8 cellular contexts compared by ENCODE assay signal in the genomic region with DNA sequence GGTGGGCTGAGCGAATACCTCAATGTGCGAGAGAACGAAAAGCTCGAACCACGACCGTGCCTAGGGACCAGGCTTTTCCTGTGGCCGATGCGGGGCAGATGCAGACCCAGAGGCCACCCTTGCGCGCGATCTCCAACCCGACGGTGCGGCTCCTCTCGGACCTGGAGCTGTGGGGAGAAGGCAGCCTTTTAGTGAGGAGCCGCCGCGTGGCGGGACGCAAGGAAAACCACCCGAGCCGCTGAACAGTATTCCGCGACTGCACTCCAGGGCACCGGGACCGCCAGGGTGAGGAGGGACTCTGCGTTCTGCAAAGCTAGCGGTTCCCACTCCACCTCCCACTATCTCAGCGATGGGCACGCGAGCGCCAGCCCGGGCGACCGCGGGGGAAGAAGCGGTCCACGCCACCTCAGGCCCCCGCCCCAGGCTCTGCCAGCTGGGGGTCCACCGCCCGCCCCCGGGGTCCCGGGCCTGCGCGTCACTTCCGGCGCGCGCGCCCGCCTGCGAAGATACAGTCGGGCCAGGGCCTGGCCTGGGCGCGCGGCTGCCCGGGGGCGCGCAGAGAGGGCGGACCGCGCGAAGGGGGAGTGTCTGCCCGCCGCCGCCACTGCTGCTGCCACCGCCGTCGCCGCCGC.
A peak's percentile ranks its signal among the peaks of the same experiment; 100 is the strongest.
DNase-seq lines count a peak whose midpoint lies in the region; ATAC-seq, FAIRE-seq and TF ChIP-seq lines count a peak whose summit lies in the region.

No MANE protein-coding gene starts in this region.

- no peaks in the 10 kb centered on the region; the same call in 1 of the 2 replicates for H3F3A ChIP-seq in Loucy (ENCODE audit: low read depth)
- peaks cover 7% of the 10 kb centered on the region for H3F3A ChIP-seq in SK-N-SH (replicated peaks; ENCODE audit: insufficient read depth)

- FAIRE-seq in H54 (lab: Jason Lieb, UNC), result no peak
- FAIRE-seq in pancreas (lab: Jason Lieb, UNC), result no peak

- H3K4me2 ChIP-seq in Loucy (ENCODE audit: low read depth, low read length, poor library complexity, severe bottlenecking) (peak overlapping the region; percentile 73), SK-N-SH (peak overlapping the region; percentile 79)

- peak overlapping the region; percentile 14 to 81 for H3K27ac Mint-ChIP-seq in activated naive CD4-positive, alpha-beta T cell treated with anti-CD3 and anti-CD28 coated beads, Interleukin-2, amount 50 U/mL, for 72 hours

- TF ChIP-seq CTCF in Loucy (conservative IDR thresholded peaks at IDR 0.05; ENCODE audit: low read length) (no peak), SK-N-SH (IDR thresholded peaks at IDR 0.05) (no peak; the same call in 1 of the 2 replicates), pancreas (IDR thresholded peaks at IDR 0.05) (no peak), tibial artery (IDR thresholded peaks at IDR 0.05) (no peak)

- CTCF ChIA-PET in SK-N-SH (lab: Yijun Ruan, JAX), result interaction anchor here (0.7 to 1.6 kb wide), 4 partner anchors 13 to 117 kb away, joined by 3 to 4 read pairs (median 4); no protein-coding TSS in a partner anchor

- H3K79me2 ChIP-seq in Loucy (ENCODE audit: insufficient read depth, low read length), result peaks cover 41% of the 10 kb centered on the region
- peaks cover 49% of the 10 kb centered on the region for H3K79me2 ChIP-seq in SK-N-SH (ENCODE audit: insufficient read depth)

- H3K27ac ChIP-seq in SK-N-SH (ENCODE audit: low read depth in 2 of 2, low read length in 1 of 2), result peak overlapping the region; percentile 87 to 95
- peak overlapping the region; percentile 66 to 89 (median 86) for H3K27ac ChIP-seq in pancreas
- H3K27ac ChIP-seq in tibial artery, result peak overlapping the region; percentile 86 to 91

- TF ChIP-seq POLR2A in H54 (IDR thresholded peaks at IDR 0.05; ENCODE audit: low read depth, low read length), result peak; percentile 69

- H3K36me3 Mint-ChIP-seq in activated naive CD4-positive, alpha-beta T cell treated with anti-CD3 and anti-CD28 coated beads, Interleukin-2, amount 50 U/mL, for 72 hours, result no peaks in the 10 kb centered on the region

- POLR2A ChIA-PET in SK-N-SH (lab: Yijun Ruan, JAX), result interaction anchor here (0.6 to 1.3 kb wide), 5 partner anchors 13 to 497 kb away, joined by 3 to 10 read pairs (median 4); partner anchors contain the start of genes CTBS, SAMD13 and TTLL7

- H3K9ac ChIP-seq in Loucy (ENCODE audit: low read depth, low read length, poor library complexity, severe bottlenecking), result peak overlapping the region; percentile 84
- peak overlapping the region; percentile 92 for H3K9ac ChIP-seq in SK-N-SH

- H3K9me3 Mint-ChIP-seq in activated naive CD4-positive, alpha-beta T cell treated with anti-CD3 and anti-CD28 coated beads, Interleukin-2, amount 50 U/mL, for 72 hours, result no peaks in the 10 kb centered on the region

- H3K27me3 ChIP-seq in Loucy (ENCODE audit: insufficient read depth, low read length, poor library complexity, severe bottlenecking), result no peaks in the 10 kb centered on the region
- H3K27me3 ChIP-seq in SK-N-SH (ENCODE audit: insufficient read depth), result no peaks in the 10 kb centered on the region
- H3K27me3 ChIP-seq in pancreas, result no peaks in the 10 kb centered on the region
- H3K27me3 ChIP-seq in tibial artery, result no peaks in the 10 kb centered on the region

- peaks cover 50% of the 10 kb centered on the region for H3K4me1 ChIP-seq in Loucy (ENCODE audit: insufficient read depth, low read length, poor library complexity, severe bottlenecking)
- H3K4me1 ChIP-seq in SK-N-SH (ENCODE audit: control insufficient read depth in 1 of 2, insufficient read depth in 2 of 2, low read depth in 1 of 2, low read length in 1 of 2), result peaks cover 0 to 8% of the 10 kb centered on the region in 2 experiments; a peak in 2 of 4 replicates
- H3K4me1 ChIP-seq in pancreas, result no peaks in the 10 kb centered on the region
- H3K4me1 ChIP-seq in tibial artery, result peaks cover 0 to 17% (median 8%) of the 10 kb centered on the region in 4 donors

- H4K20me1 ChIP-seq in Loucy (ENCODE audit: insufficient read depth, low read length, poor library complexity, severe bottlenecking) (no peaks in the 10 kb centered on the region), SK-N-SH (ENCODE audit: insufficient read depth) (no peaks in the 10 kb centered on the region)

- H3K9me2 ChIP-seq in Loucy (replicated peaks; ENCODE audit: low read depth, low read length), result no peaks in the 10 kb centered on the region
- no peaks in the 10 kb centered on the region for H3K9me2 ChIP-seq in SK-N-SH

- intact Hi-C loops in head of caudate nucleus (cut with DNase I), result no loop called here
- intact Hi-C loops in pancreas (cut with DNase I), result no loop called here
- intact Hi-C loops in tibial artery (cut with DNase I; ENCODE audit: low total_unique reads), result loop anchor here (5.0 kb wide), 2 partner anchors 45 to 80 kb away; partner anchors contain the start of gene TTLL7

- DNase-seq in GDM1 (lab: John Stamatoyannopoulos, UW) (peak; percentile 79), H54 (ENCODE audit: insufficient read length, low spot score) (peak; percentile 71), SK-N-SH (peak; percentile 99), head of caudate nucleus (peak; percentile 59 to 94 (median 86)), pancreas (peak; percentile 63 to 88 (median 74)), tibial artery (peak; percentile 60 to 84)
- peak; percentile 77 to 83 for DNase-seq in activated naive CD4-positive, alpha-beta T cell treated with anti-CD3 and anti-CD28 coated beads, Interleukin-2, amount 50 U/mL, for 72 hours (ENCODE audit: low spot score in 2 of 2)

- 7% methylated on average over 3 of the region's 71 CpGs for WGBS in SK-N-SH (ENCODE audit: low lambda C conversion rate)
- 1% methylated on average over 54 to 71 of the region's 71 CpGs for WGBS in pancreas, 2 donors

- no peak for TF ChIP-seq EP300 in SK-N-SH (IDR thresholded peaks at IDR 0.05; ENCODE audit: borderline replicate concordance in 1 of 2, low read depth in 1 of 2, low read length in 1 of 2)

- peak; percentile 92 to 97 for ATAC-seq in activated naive CD4-positive, alpha-beta T cell treated with anti-CD3 and anti-CD28 coated beads, Interleukin-2, amount 50 U/mL, for 72 hours
- peak; percentile 96 to 98 (median 98) for ATAC-seq in pancreas

- 0 out of 2 replicates have a peak, but pooled peaks have one; percentile 4 for TF ChIP-seq RAD21 in SK-N-SH (IDR thresholded peaks at IDR 0.05; ENCODE audit: low read length)

- peak overlapping the region; percentile 90 for H3K4me3 ChIP-seq in Loucy (ENCODE audit: low read length, poor library complexity, severe bottlenecking)
- H3K4me3 ChIP-seq in SK-N-SH (ENCODE audit: low read depth in 2 of 2, low read length in 1 of 2), result peak overlapping the region; percentile 77 to 94
- peak overlapping the region; percentile 81 to 88 (median 84) for H3K4me3 ChIP-seq in pancreas
- H3K4me3 ChIP-seq in tibial artery, result peak overlapping the region; percentile 89 to 90

- peak overlapping the region; percentile 98 for H2AFZ ChIP-seq in Loucy (ENCODE audit: low read length)
- peak overlapping the region; percentile 88 for H2AFZ ChIP-seq in SK-N-SH (ENCODE audit: low read depth)

- no peaks in the 10 kb centered on the region for H3K36me3 ChIP-seq in Loucy (ENCODE audit: insufficient read depth, low read length)
- H3K36me3 ChIP-seq in SK-N-SH (replicated peaks in 1 of 2; ENCODE audit: control insufficient read depth in 1 of 2, insufficient read depth in 2 of 2, low read length in 1 of 2), result peaks cover 0 to 15% of the 10 kb centered on the region in 2 experiments
- no peaks in the 10 kb centered on the region for H3K36me3 ChIP-seq in pancreas
- no peaks in the 10 kb centered on the region for H3K36me3 ChIP-seq in tibial artery

- H3K9me3 ChIP-seq in Loucy (ENCODE audit: insufficient read depth, low read depth, low read length) (no peaks in the 10 kb centered on the region), SK-N-SH (no peaks in the 10 kb centered on the region), pancreas (no peaks in the 10 kb centered on the region), tibial artery (no peaks in the 10 kb centered on the region)

TF ChIP-seq in SK-N-SH, 30 proteins besides CTCF, POLR2A, EP300 and RAD21 (continues in another document):
- TF ChIP-seq RFX5 (IDR thresholded peaks at IDR 0.05; ENCODE audit: low read length) (no peak), RXRA (IDR thresholded peaks at IDR 0.05; ENCODE audit: borderline replicate concordance, low read depth) (no peak), NFIC (IDR thresholded peaks at IDR 0.05; ENCODE audit: borderline replicate concordance) (no peak), YY1 (IDR thresholded peaks at IDR 0.05; ENCODE audit: low read depth) (no peak), EZH2phosphoT487 (IDR thresholded peaks at IDR 0.05; ENCODE audit: borderline replicate concordance, low read depth) (no peak), FOXM1 (IDR thresholded peaks at IDR 0.05; ENCODE audit: low read depth) (no peak), MXI1 (IDR thresholded peaks at IDR 0.05; ENCODE audit: low read depth, low read length) (peak; percentile 80)
- TF ChIP-seq, protein P1, sequence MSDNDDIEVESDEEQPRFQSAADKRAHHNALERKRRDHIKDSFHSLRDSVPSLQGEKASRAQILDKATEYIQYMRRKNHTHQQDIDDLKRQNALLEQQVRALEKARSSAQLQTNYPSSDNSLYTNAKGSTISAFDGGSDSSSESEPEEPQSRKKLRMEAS (IDR thresholded peaks at IDR 0.05; ENCODE audit: low read depth), result peak; percentile 65; the same call in 1 of the 2 replicates
- TF ChIP-seq, protein P2, sequence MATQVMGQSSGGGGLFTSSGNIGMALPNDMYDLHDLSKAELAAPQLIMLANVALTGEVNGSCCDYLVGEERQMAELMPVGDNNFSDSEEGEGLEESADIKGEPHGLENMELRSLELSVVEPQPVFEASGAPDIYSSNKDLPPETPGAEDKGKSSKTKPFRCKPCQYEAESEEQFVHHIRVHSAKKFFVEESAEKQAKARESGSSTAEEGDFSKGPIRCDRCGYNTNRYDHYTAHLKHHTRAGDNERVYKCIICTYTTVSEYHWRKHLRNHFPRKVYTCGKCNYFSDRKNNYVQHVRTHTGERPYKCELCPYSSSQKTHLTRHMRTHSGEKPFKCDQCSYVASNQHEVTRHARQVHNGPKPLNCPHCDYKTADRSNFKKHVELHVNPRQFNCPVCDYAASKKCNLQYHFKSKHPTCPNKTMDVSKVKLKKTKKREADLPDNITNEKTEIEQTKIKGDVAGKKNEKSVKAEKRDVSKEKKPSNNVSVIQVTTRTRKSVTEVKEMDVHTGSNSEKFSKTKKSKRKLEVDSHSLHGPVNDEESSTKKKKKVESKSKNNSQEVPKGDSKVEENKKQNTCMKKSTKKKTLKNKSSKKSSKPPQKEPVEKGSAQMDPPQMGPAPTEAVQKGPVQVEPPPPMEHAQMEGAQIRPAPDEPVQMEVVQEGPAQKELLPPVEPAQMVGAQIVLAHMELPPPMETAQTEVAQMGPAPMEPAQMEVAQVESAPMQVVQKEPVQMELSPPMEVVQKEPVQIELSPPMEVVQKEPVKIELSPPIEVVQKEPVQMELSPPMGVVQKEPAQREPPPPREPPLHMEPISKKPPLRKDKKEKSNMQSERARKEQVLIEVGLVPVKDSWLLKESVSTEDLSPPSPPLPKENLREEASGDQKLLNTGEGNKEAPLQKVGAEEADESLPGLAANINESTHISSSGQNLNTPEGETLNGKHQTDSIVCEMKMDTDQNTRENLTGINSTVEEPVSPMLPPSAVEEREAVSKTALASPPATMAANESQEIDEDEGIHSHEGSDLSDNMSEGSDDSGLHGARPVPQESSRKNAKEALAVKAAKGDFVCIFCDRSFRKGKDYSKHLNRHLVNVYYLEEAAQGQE (IDR thresholded peaks at IDR 0.05; ENCODE audit: low read depth, low read length), result no peak

Comparison
In these comparisons a context has a peak if more than half of its experiments do, and no peak if none do; other contexts are left out.
1. Peak in every context shown above with its lines: DNase-seq, ATAC-seq, H3K4me3 ChIP-seq and H3K27ac ChIP-seq.